Comparison of ENCODE assay signal across 8 cellular contexts in the genomic region with DNA sequence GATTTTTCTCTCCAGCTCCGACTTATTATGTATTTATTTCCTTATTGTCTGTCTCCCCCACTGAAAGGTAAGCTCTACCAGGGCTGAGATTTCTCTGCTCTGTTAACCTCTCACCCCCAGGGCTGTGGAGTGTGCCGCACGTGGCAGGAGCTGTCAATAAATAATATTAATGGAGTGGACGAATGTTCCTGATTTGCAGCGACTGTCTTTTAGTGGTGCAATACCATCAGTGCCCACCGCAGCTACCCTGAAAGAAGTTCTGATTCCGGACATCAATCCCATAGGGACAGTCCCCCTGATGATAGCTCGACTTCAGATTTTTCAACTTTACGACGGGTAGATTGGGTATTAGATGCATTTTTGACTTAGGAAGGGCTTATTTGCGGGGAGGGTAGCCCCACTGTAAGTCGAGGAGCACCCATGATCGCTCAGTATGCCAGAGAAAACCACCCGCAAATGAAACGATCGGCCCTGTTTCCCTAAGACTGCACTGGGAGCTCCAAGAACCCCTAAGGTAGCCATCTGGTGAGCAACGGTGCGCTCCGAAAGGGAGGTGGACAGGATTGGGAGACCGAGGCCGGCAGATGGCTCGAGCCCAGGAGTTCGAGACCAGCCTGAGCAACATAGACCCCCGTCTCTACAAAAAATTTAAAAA. TPM values are rescaled to one million over a fixed set of nuclear protein-coding genes. Genes with fewer than 3 reads are reported as not detected.
DNase-seq lines count a peak whose midpoint lies in the region; ATAC-seq and TF ChIP-seq lines count a peak whose summit lies in the region.

No MANE protein-coding gene starts in this region.

- H3K9me3 ChIP-seq in SJSA1 (replicated peaks) (no peaks in the 10 kb centered on the region; the same call in 1 of the 2 replicates), fibroblast of lung (ENCODE audit: control insufficient read depth, insufficient read depth, low read depth, low read length) (no peaks in the 10 kb centered on the region)

- peaks cover 31% of the 10 kb centered on the region for H3K79me2 ChIP-seq in fibroblast of lung (ENCODE audit: control insufficient read depth, insufficient read depth, low read length)

- POLR2A ChIA-PET in activated CD4-positive, alpha-beta T cell treated with anti-CD3 and anti-CD28 coated beads for 36 hours (lab: Charles Lee) = interaction anchor here (1.1 kb wide), 1 partner anchor 73 kb away, joined by 5 read pairs; no protein-coding TSS in a partner anchor

- no peaks in the 10 kb centered on the region for H3K9me3 Mint-ChIP-seq in activated CD4-positive, alpha-beta T cell treated with anti-CD3 and anti-CD28 coated beads for 36 hours (ENCODE audit: low read depth)

- H3K4me2 ChIP-seq in fibroblast of lung (ENCODE audit: extremely low read depth, insufficient read depth, low read length) = peak overlapping the region; percentile 89

- peaks cover 7% of the 10 kb centered on the region for H3K27me3 Mint-ChIP-seq in activated CD4-positive, alpha-beta T cell treated with anti-CD3 and anti-CD28 coated beads for 36 hours

- peak overlapping the region; percentile 67 for H3K27ac Mint-ChIP-seq in activated CD4-positive, alpha-beta T cell treated with anti-CD3 and anti-CD28 coated beads for 36 hours

- H3K4me1 Mint-ChIP-seq in activated CD4-positive, alpha-beta T cell treated with anti-CD3 and anti-CD28 coated beads for 36 hours = peaks cover 46% of the 10 kb centered on the region

- no peak overlapping the region for H3K27ac ChIP-seq in SJSA1
- H3K27ac ChIP-seq in fibroblast of lung (ENCODE audit: insufficient read depth, low read length) = no peak overlapping the region

- peaks cover 16% of the 10 kb centered on the region for H3K27me3 ChIP-seq in SJSA1 (replicated peaks)
- peaks cover 12% of the 10 kb centered on the region for H3K27me3 ChIP-seq in fibroblast of lung (ENCODE audit: control insufficient read depth, insufficient read depth, low read length)

- ATAC-seq in activated CD4-positive, alpha-beta T cell treated with anti-CD3 and anti-CD28 coated beads for 36 hours = no peak

- CTCF ChIA-PET in activated CD4-positive, alpha-beta T cell treated with anti-CD3 and anti-CD28 coated beads for 36 hours (lab: Charles Lee) = interaction anchor here (0.7 to 2.2 kb wide), 9 partner anchors 8 to 147 kb away, joined by 3 to 18 read pairs (median 4); no protein-coding TSS in a partner anchor

- H3K4me3 ChIP-seq in SJSA1 = peak overlapping the region; percentile 90
- peak overlapping the region; percentile 65 to 79 (median 72) for H3K4me3 ChIP-seq in fibroblast of lung (replicated peaks in 1 of 4; ENCODE audit: control extremely low read depth in 1 of 4, insufficient read depth in 1 of 4, low read depth in 3 of 4, low read length in 4 of 4)

- H3K36me3 Mint-ChIP-seq in activated CD4-positive, alpha-beta T cell treated with anti-CD3 and anti-CD28 coated beads for 36 hours (ENCODE audit: low read depth) = peaks cover 14% of the 10 kb centered on the region

- no peak overlapping the region for H3K9ac ChIP-seq in fibroblast of lung (ENCODE audit: insufficient read depth, low read length)

- H3K4me3 Mint-ChIP-seq in activated CD4-positive, alpha-beta T cell treated with anti-CD3 and anti-CD28 coated beads for 36 hours = peak overlapping the region; percentile 93

- peaks cover 32% of the 10 kb centered on the region for H3K4me1 ChIP-seq in SJSA1 (replicated peaks)
- peaks cover 3% of the 10 kb centered on the region for H3K4me1 ChIP-seq in fibroblast of lung (ENCODE audit: control insufficient read depth, extremely low read depth, insufficient read depth, low read length)

- no peak for DNase-seq in activated CD4-positive, alpha-beta T cell treated with anti-CD3 and anti-CD28 coated beads for 36 hours
- DNase-seq in activated CD4-positive, alpha-beta T cell treated with anti-CD3 and anti-CD28 coated beads, Interleukin-2, amount 50 U/mL, for 1 hour = no peak
- DNase-seq in SJSA1 (ENCODE audit: low read depth in 1 of 2, low spot score in 2 of 2) (no peak), fibroblast of lung (ENCODE audit: low read depth in 2 of 2) (no peak), posterior vena cava (ENCODE audit: low spot score) (peak; percentile 45), hippocampal formation (lab: John Stamatoyannopoulos, UW) (no peak)
- no peak for DNase-seq in stimulated activated CD4-positive, alpha-beta T cell treated with anti-CD3 and anti-CD28 coated beads, Interleukin-4, amount 100 ng/mL, for 1 hour
- DNase-seq in activated CD4-positive, alpha-beta T cell treated with anti-CD3 and anti-CD28 coated beads for 48 hours = no peak

- no peak for TF ChIP-seq CTCF in fibroblast of lung (conservative IDR thresholded peaks at IDR 0.05 in 1 of 2, IDR thresholded peaks at IDR 0.05 in 1 of 2; ENCODE audit: low read depth in 1 of 2, low read length in 2 of 2)

- peak overlapping the region; percentile 92 for H2AFZ ChIP-seq in fibroblast of lung (ENCODE audit: low read length)

- H3K36me3 ChIP-seq in SJSA1 = peaks cover 14% of the 10 kb centered on the region; the same call in 1 of the 2 replicates
- H3K36me3 ChIP-seq in fibroblast of lung (ENCODE audit: control insufficient read depth, insufficient read depth, low read length) = no peaks in the 10 kb centered on the region

- intact Hi-C loops in activated CD4-positive, alpha-beta T cell treated with anti-CD3 and anti-CD28 coated beads for 36 hours (cut with DNase I, micrococcal nuclease) = loop anchor here (1.0 to 10.0 kb wide), 11 partner anchors 82 to 1790 kb away; partner anchors contain the start of genes LRRC27 (in 2 of the 2), C10orf143 (in 1 of the 2), INPP5A (in 1 of the 2) and MTG1 (in 1 of the 2)
- intact Hi-C loops in posterior vena cava (cut with DNase I) = loop anchor here in 1 of 2 donors (10.0 kb wide), 1 partner anchor 105 kb away; no protein-coding TSS in a partner anchor

- H4K20me1 ChIP-seq in fibroblast of lung (ENCODE audit: control insufficient read depth, extremely low read depth, insufficient read depth, low read length) = no peaks in the 10 kb centered on the region

RNA-seq across cellular contexts. Expression of gene PPP2R2D, which starts 1.0 kb away (rescaled TPM):
- 10 to 100 TPM; 30.0 to 39.3 TPM for total RNA-seq in activated CD4-positive, alpha-beta T cell treated with anti-CD3 and anti-CD28 coated beads for 36 hours
- total RNA-seq in SJSA1 (2014; rRNA removed; shearing (Covaris generic)) = 25.2 and 29.2 TPM in 2 replicates
- total RNA-seq in fibroblast of lung (22.1 and 23.3 TPM in 2 replicates), posterior vena cava (10 to 100 TPM; 23.5 to 23.7 TPM)
- polyA plus RNA-seq in fibroblast of lung = 25.4 and 31.6 TPM in 2 replicates
- 20.7 and 26.5 TPM in 2 replicates for polyA plus RNA-seq in fibroblast of lung (2012)
- 16.7 and 35.2 TPM in 2 replicates for polyA minus RNA-seq in fibroblast of lung (ENCODE audit: low replicate concordance)
